ENCODE assay signal across 9 cellular contexts in genomic region chr1:15466955-15467625, GRCh38. TPM values are rescaled to one million over a fixed set of nuclear protein-coding genes. Genes with fewer than 3 reads are reported as not detected.
"Had no signal": no experiment of that assay in that cellular context is flagged by ENCODE, and none has a peak within 500 bp of the region (broad histone marks: within the 10 kb centered on the region; RNA-seq: fewer than 3 reads in every experiment).

No MANE protein-coding gene starts in this region.

RNA-seq across cellular contexts. Expression of gene CELA2B, which starts 8.8 kb away (rescaled TPM):
- total RNA-seq: LHCN-M2, MCF 10A, NCI-H460, OCI-LY7, PC-9, Right ventricle myocardium inferior, RPMI7951, SJSA1 had no signal
- polyA plus RNA-seq: SK-N-SH had no signal

RNA-seq across cellular contexts. Expression of gene CELA2A, which starts 10.6 kb away (rescaled TPM):
- total RNA-seq: LHCN-M2, MCF 10A, NCI-H460, OCI-LY7, PC-9, Right ventricle myocardium inferior, RPMI7951, SJSA1 had no signal
- polyA plus RNA-seq: SK-N-SH had no signal

RNA-seq across cellular contexts. Expression of gene CTRC, which starts 28.8 kb away (rescaled TPM):
- total RNA-seq: LHCN-M2, MCF 10A, NCI-H460, OCI-LY7, PC-9, Right ventricle myocardium inferior, SJSA1 had no signal
